Comparison of ENCODE assay signal across 8 cellular contexts in genomic region chr12:108313609-108314331, GRCh38. TPM values are rescaled to one million over a fixed set of nuclear protein-coding genes. Genes with fewer than 3 reads are reported as not detected.
DNase-seq lines count a peak whose midpoint lies in the region; ATAC-seq, FAIRE-seq and TF ChIP-seq lines count a peak whose summit lies in the region.

No MANE protein-coding gene starts in this region.

- no peaks in the 10 kb centered on the region for H4K20me1 ChIP-seq in K562 (replicated peaks; ENCODE audit: control insufficient read depth, insufficient read depth, low read length)

- in situ Hi-C loops in K562 (cut with MboI), result no loop called here

- TF ChIP-seq POLR2A in K562 (conservative IDR thresholded peaks at IDR 0.05), result no peak

- no peaks in the 10 kb centered on the region; a peak in 2 of 5 replicates for H3K27me3 ChIP-seq in K562 (ENCODE audit: control insufficient read depth in 2 of 2, insufficient read depth in 2 of 2, low read length in 2 of 2)
- H3K27me3 ChIP-seq in upper lobe of right lung, result no peaks in the 10 kb centered on the region

- no peak for TF ChIP-seq RAD21 in K562 (CRISPR knock-in tag; conservative IDR thresholded peaks at IDR 0.05 in 1 of 2, IDR thresholded peaks at IDR 0.05 in 1 of 2)

- H3K4me1 ChIP-seq in K562 (replicated peaks in 1 of 2; ENCODE audit: control insufficient read depth in 2 of 2, insufficient read depth in 2 of 2, low read length in 2 of 2), result peaks cover 6 to 25% of the 10 kb centered on the region in 2 experiments
- H3K4me1 ChIP-seq in upper lobe of right lung, result peaks cover 49% of the 10 kb centered on the region

- H3K9me3 ChIP-seq in K562 (replicated peaks; ENCODE audit: control insufficient read depth, insufficient read depth, low read depth, low read length), result no peaks in the 10 kb centered on the region
- no peaks in the 10 kb centered on the region for H3K9me3 ChIP-seq in upper lobe of right lung

- ATAC-seq in activated naive CD8-positive, alpha-beta T cell treated with anti-CD3 and anti-CD28 coated beads, Interleukin-2, amount 10 ng/mL, durations not matched to agents 7 days and 5 days (ENCODE audit: low read depth), result peak; percentile 91
- ATAC-seq in K562 (peak; percentile 86), upper lobe of right lung (peak; percentile 79), GM21390 (IDR thresholded peaks at IDR 0.05; ENCODE audit: unreplicated experiment) (no peak), GM18909 (IDR thresholded peaks at IDR 0.05; ENCODE audit: poor library complexity, unreplicated experiment) (no peak), HG03342 (IDR thresholded peaks at IDR 0.05; ENCODE audit: unreplicated experiment) (no peak)

- H3K9ac ChIP-seq in K562 (ENCODE audit: insufficient read depth in 1 of 2, low read depth in 2 of 2, low read length in 2 of 2), result no peak overlapping the region

- H3K4me2 ChIP-seq in K562 (ENCODE audit: insufficient read depth, low read length), result 0 out of 2 replicates have a peak overlapping the region, but pooled peaks have one; percentile 27

- H3K9me1 ChIP-seq in K562 (ENCODE audit: control insufficient read depth, insufficient read depth, low read length), result no peaks in the 10 kb centered on the region

- H3K36me3 Mint-ChIP-seq in activated naive CD8-positive, alpha-beta T cell treated with anti-CD3 and anti-CD28 coated beads, Interleukin-2, amount 10 ng/mL, durations not matched to agents 7 days and 5 days, result no peaks in the 10 kb centered on the region
- H3K36me3 Mint-ChIP-seq in activated naive CD8-positive, alpha-beta T cell treated with anti-CD3 and anti-CD28 coated beads for 36 hours, result no peaks in the 10 kb centered on the region

- H3K4me3 ChIP-seq in K562 (no peak overlapping the region), upper lobe of right lung (no peak overlapping the region)

- peak; percentile 51 for DNase-seq in activated naive CD8-positive, alpha-beta T cell treated with anti-CD3 and anti-CD28 coated beads, Interleukin-2, amount 10 ng/mL, durations not matched to agents 7 days and 5 days
- no peak for DNase-seq in activated naive CD8-positive, alpha-beta T cell treated with anti-CD3 and anti-CD28 coated beads for 36 hours
- DNase-seq in K562 (ENCODE audit: extremely low read depth in 1 of 4, low spot score in 3 of 4) (peak in 3 of 4 experiments; percentile 16 to 68 (median 56)), lung microvascular endothelial cell (ENCODE audit: low read depth in 2 of 2) (peak; percentile 38 to 53), upper lobe of right lung (peak; percentile 70)

- CTCF ChIA-PET in K562 (lab: Yijun Ruan, JAX; ENCODE audit: low intra/inter-chr PET ratio), result no interaction called here

- no peak for TF ChIP-seq CTCF in K562 (IDR thresholded peaks at IDR 0.05 in 2 of 3, conservative IDR thresholded peaks at IDR 0.05 in 1 of 3; ENCODE audit: insufficient read depth in 2 of 3, low read depth in 1 of 3, low read length in 3 of 3)
- no peak for TF ChIP-seq CTCF in upper lobe of right lung (IDR thresholded peaks at IDR 0.05)

- H3K27ac Mint-ChIP-seq in activated naive CD8-positive, alpha-beta T cell treated with anti-CD3 and anti-CD28 coated beads, Interleukin-2, amount 10 ng/mL, durations not matched to agents 7 days and 5 days, result peak overlapping the region; percentile 80
- H3K27ac Mint-ChIP-seq in activated naive CD8-positive, alpha-beta T cell treated with anti-CD3 and anti-CD28 coated beads for 36 hours, result no peak overlapping the region

- TF ChIP-seq EP300 in K562 (IDR thresholded peaks at IDR 0.05; ENCODE audit: low read length), result peak; percentile 59

- H3K79me2 ChIP-seq in K562 (ENCODE audit: control insufficient read depth, insufficient read depth, low read length), result no peaks in the 10 kb centered on the region

- H3K4me1 Mint-ChIP-seq in activated naive CD8-positive, alpha-beta T cell treated with anti-CD3 and anti-CD28 coated beads, Interleukin-2, amount 10 ng/mL, durations not matched to agents 7 days and 5 days, result peaks cover 14% of the 10 kb centered on the region
- H3K4me1 Mint-ChIP-seq in activated naive CD8-positive, alpha-beta T cell treated with anti-CD3 and anti-CD28 coated beads for 36 hours, result peaks cover 7% of the 10 kb centered on the region

- no peaks in the 10 kb centered on the region for H3K36me3 ChIP-seq in K562 (ENCODE audit: control insufficient read depth, insufficient read depth, low read length)
- H3K36me3 ChIP-seq in upper lobe of right lung, result no peaks in the 10 kb centered on the region

- peak overlapping the region; percentile 67 for H3K4me3 Mint-ChIP-seq in activated naive CD8-positive, alpha-beta T cell treated with anti-CD3 and anti-CD28 coated beads, Interleukin-2, amount 10 ng/mL, durations not matched to agents 7 days and 5 days
- no peak overlapping the region for H3K4me3 Mint-ChIP-seq in activated naive CD8-positive, alpha-beta T cell treated with anti-CD3 and anti-CD28 coated beads for 36 hours

- peaks cover 6% of the 10 kb centered on the region for H3K27me3 Mint-ChIP-seq in activated naive CD8-positive, alpha-beta T cell treated with anti-CD3 and anti-CD28 coated beads, Interleukin-2, amount 10 ng/mL, durations not matched to agents 7 days and 5 days
- H3K27me3 Mint-ChIP-seq in activated naive CD8-positive, alpha-beta T cell treated with anti-CD3 and anti-CD28 coated beads for 36 hours, result no peaks in the 10 kb centered on the region

- no TSS peak for BruUV-seq in K562 (replicated peaks; lab: Mats Ljungman, UMichigan)

- H2AFZ ChIP-seq in K562 (ENCODE audit: low read depth, low read length), result peak overlapping the region; percentile 35

- peak; percentile 85 for FAIRE-seq in K562 (lab: Jason Lieb, UNC)

- H3K27ac ChIP-seq in K562 (ENCODE audit: extremely low read depth, low read depth, low read length), result peak overlapping the region; percentile 75; the same call in 2 of the 3 replicates
- H3K27ac ChIP-seq in upper lobe of right lung, result peak overlapping the region; percentile 85

- no peaks in the 10 kb centered on the region for H3K9me3 Mint-ChIP-seq in activated naive CD8-positive, alpha-beta T cell treated with anti-CD3 and anti-CD28 coated beads, Interleukin-2, amount 10 ng/mL, durations not matched to agents 7 days and 5 days
- no peaks in the 10 kb centered on the region for H3K9me3 Mint-ChIP-seq in activated naive CD8-positive, alpha-beta T cell treated with anti-CD3 and anti-CD28 coated beads for 36 hours

- POLR2A ChIA-PET in activated naive CD8-positive, alpha-beta T cell treated with anti-CD3 and anti-CD28 coated beads, Interleukin-2, amount 10 ng/mL, durations not matched to agents 7 days and 5 days (lab: Charles Lee), result interaction anchor here (0.9 to 2.0 kb wide), 3 partner anchors 8 to 35 kb away, joined by 3 to 4 read pairs (median 4); no protein-coding TSS in a partner anchor
- POLR2A ChIA-PET in K562 (lab: Yijun Ruan, JAX), result interaction anchor here (0.6 to 1.0 kb wide), 3 partner anchors 10 to 161 kb away, joined by 3 to 4 read pairs (median 4); no protein-coding TSS in a partner anchor

- intact Hi-C loops in K562 (cut with micrococcal nuclease) (no loop called here), upper lobe of right lung (cut with DNase I) (no loop called here)

- WGBS in K562 (ENCODE audit: insufficient coverage, low coverage, missing lambda C conversion rate), result 23% methylated on average over 7 of the region's 7 CpGs

TF ChIP-seq in K562, 482 proteins besides CTCF, POLR2A, EP300 and RAD21 (continues in another document):
- TF ChIP-seq ZBTB7A (IDR thresholded peaks at IDR 0.05; ENCODE audit: borderline replicate concordance, control insufficient read depth, low read depth, low read length) (no peak; the same call in 1 of the 2 replicates), ILF3 (IDR thresholded peaks at IDR 0.05; ENCODE audit: borderline replicate concordance) (no peak), SOX6 (IDR thresholded peaks at IDR 0.05) (peak; percentile 38; the same call in 1 of the 2 replicates)

RNA-seq across cellular contexts. Expression of gene CMKLR1, which starts 25.3 kb away (rescaled TPM):
- 1 to 10 TPM in 1 of 2 experiments, under 1 TPM in 1; 0.82 to 1.0 TPM for total RNA-seq in activated naive CD8-positive, alpha-beta T cell treated with anti-CD3 and anti-CD28 coated beads, Interleukin-2, amount 10 ng/mL, durations not matched to agents 7 days and 5 days
- not detected for total RNA-seq in activated naive CD8-positive, alpha-beta T cell treated with anti-CD3 and anti-CD28 coated beads for 36 hours
- total RNA-seq in K562 (2011; cell fraction: chromatin; rRNA removed; ENCODE audit: low replicate concordance), result 3.0 and 7.0 TPM in 2 replicates
- 3.2 and 3.4 TPM in 2 replicates for total RNA-seq in K562 (2011; cell fraction: nucleolus; rRNA removed)
- 3.7 and 4.0 TPM in 2 replicates for total RNA-seq in K562 (2011; cell fraction: nucleoplasm; rRNA removed)
- 0.16 and 0.32 TPM in 2 replicates for total RNA-seq in K562 (2014; rRNA removed)
- total RNA-seq in K562 (2014; rRNA removed; fragmentation: Illumina TruSeq; extraction: Trizol), result 0.11 and 0.29 TPM in 2 replicates
- 0.15 and 0.33 TPM in 2 replicates for total RNA-seq in K562 (2015; rRNA removed; fragmentation: Illumina TruSeq; extraction: Trizol)
- 0.20 and 0.29 TPM in 2 replicates for total RNA-seq in K562 (2021)
- polyA plus RNA-seq in K562 (2011; rRNA removed), result 0.30 and 1.4 TPM in 2 replicates
- polyA plus RNA-seq in K562 (2011; cell fraction: cytosol; rRNA removed), result 0.28 and 1.0 TPM in 2 replicates
- polyA plus RNA-seq in K562 (2011; cell fraction: nucleus; rRNA removed), result 0.41 and 1.3 TPM in 2 replicates
- polyA plus RNA-seq in K562 (2012), result 0.11 and 0.25 TPM in 2 replicates
- 0.33 and 0.67 TPM in 2 replicates for polyA plus RNA-seq in K562 (2014; fragmentation: Illumina TruSeq; extraction: Trizol)
- polyA plus RNA-seq in K562 (2014; fragmentation: Nextera tagmentation; extraction: Ambion mirVana), result under 1 TPM; 0.11 to 0.13 TPM
- 0.12 and 0.36 TPM in 2 replicates for polyA plus RNA-seq in K562 (2014; rRNA removed)
- 0.42 and 2.6 TPM in 2 replicates for polyA minus RNA-seq in K562 (2011; rRNA and poly(A)+ RNA removed)
- polyA minus RNA-seq in K562 (2011; cell fraction: cytosol; rRNA and poly(A)+ RNA removed), result 1.2 TPM in 1 of 2 replicates, not detected in the other
- 0.22 and 1.1 TPM in 2 replicates for polyA minus RNA-seq in K562 (2011; cell fraction: nucleus; rRNA and poly(A)+ RNA removed)
- total RNA-seq in lung microvascular endothelial cell, result under 0.01 TPM in 1 of 2 replicates, not detected in the other
- 29.1 TPM for total RNA-seq in upper lobe of right lung

Comparison
In these comparisons a context has a peak if more than half of its experiments do, and no peak if none do; other contexts are left out.
1. ATAC-seq: peak in activated naive CD8-positive, alpha-beta T cell treated with anti-CD3 and anti-CD28 coated beads, Interleukin-2, amount 10 ng/mL, durations not matched to agents 7 days and 5 days (single experiment), K562 (single experiment) and upper lobe of right lung (single experiment); none in GM21390 (single experiment), GM18909 (single experiment) and HG03342 (single experiment).